Comparison of ENCODE assay signal across 21 cellular contexts in genomic region chr6:134802426-134803058, GRCh38.
DNase-seq lines count a peak whose midpoint lies in the region; ATAC-seq and TF ChIP-seq lines count a peak whose summit lies in the region.
"Had no signal": no experiment of that assay in that cellular context is flagged by ENCODE, and none has a peak within 500 bp of the region (broad histone marks: within the 10 kb centered on the region; RNA-seq: fewer than 3 reads in every experiment).

No MANE protein-coding gene starts in this region.

- no peak overlapping the region for H3K18ac ChIP-seq in mesenchymal stem cell (ENCODE audit: low read depth in 1 of 2, low read length in 2 of 2)

- TF ChIP-seq CTCF in brain microvascular endothelial cell (IDR thresholded peaks at IDR 0.05; ENCODE audit: low read depth, low read length, missing control alignments), result no peak

- H2BK12ac ChIP-seq in mesenchymal stem cell (ENCODE audit: low read length in 2 of 2), result no peak overlapping the region

- H2BK15ac ChIP-seq in mesenchymal stem cell (ENCODE audit: low read depth, poor library complexity, severe bottlenecking), result no peak overlapping the region

- no peak overlapping the region for H3K14ac ChIP-seq in mesenchymal stem cell (ENCODE audit: low read length in 2 of 2)

- no peak overlapping the region for H3K9ac ChIP-seq in mesenchymal stem cell (ENCODE audit: low read length)

- H3K27me3 ChIP-seq in brain microvascular endothelial cell (replicated peaks) (no peaks in the 10 kb centered on the region), mesenchymal stem cell (ENCODE audit: control insufficient read depth in 1 of 2, insufficient read depth in 1 of 2, low read length in 2 of 2) (no peaks in the 10 kb centered on the region)
- H3K27me3 ChIP-seq: MG63, vagina had no signal

- no peak overlapping the region for H3K4ac ChIP-seq in mesenchymal stem cell (ENCODE audit: low read depth in 1 of 2, low read length in 2 of 2)

- no peak overlapping the region for H3K4me3 Mint-ChIP-seq in effector memory CD8-positive, alpha-beta T cell
- H3K4me3 Mint-ChIP-seq: activated CD4-positive, alpha-beta T cell treated with anti-CD3 and anti-CD28 coated beads, Interleukin-2, amount 10 ng/mL, durations not matched to agents 24 days and 14 days; activated naive CD8-positive, alpha-beta T cell treated with anti-CD3 and anti-CD28 coated beads for 36 hours; H9; T-cell had no signal

- no peaks in the 10 kb centered on the region for H3K36me3 Mint-ChIP-seq in effector memory CD8-positive, alpha-beta T cell (ENCODE audit: insufficient read depth)
- H3K36me3 Mint-ChIP-seq: activated naive CD8-positive, alpha-beta T cell treated with anti-CD3 and anti-CD28 coated beads for 36 hours; T-cell had no signal

- H2BK120ac ChIP-seq in mesenchymal stem cell (ENCODE audit: low read depth, low read length), result no peak overlapping the region

- H3K36me3 ChIP-seq in brain microvascular endothelial cell (replicated peaks) (no peaks in the 10 kb centered on the region), mesenchymal stem cell (ENCODE audit: control insufficient read depth in 1 of 2, insufficient read depth in 2 of 2, low read depth in 1 of 2, low read length in 2 of 2) (no peaks in the 10 kb centered on the region)
- H3K36me3 ChIP-seq: MG63, vagina had no signal

- no peaks in the 10 kb centered on the region for H3K79me1 ChIP-seq in mesenchymal stem cell (replicated peaks; ENCODE audit: low read length, poor library complexity, severe bottlenecking)

- no peak overlapping the region for H4K8ac ChIP-seq in mesenchymal stem cell (ENCODE audit: low read length)

- no peak overlapping the region for H3K23ac ChIP-seq in mesenchymal stem cell (ENCODE audit: low read length in 2 of 2)

- peaks cover 29 to 33% of the 10 kb centered on the region in 2 donors for H3K27me3 Mint-ChIP-seq in effector memory CD8-positive, alpha-beta T cell

- no peak overlapping the region for H4K91ac ChIP-seq in mesenchymal stem cell (ENCODE audit: low read length)

- H3K4me3 ChIP-seq in brain microvascular endothelial cell (ENCODE audit: low read depth, low read length) (no peak overlapping the region), mesenchymal stem cell (ENCODE audit: insufficient read depth in 1 of 2, low read depth in 1 of 2, low read length in 2 of 2) (no peak overlapping the region)
- H3K4me3 ChIP-seq: coronary artery, MG63, vagina had no signal

- no peaks in the 10 kb centered on the region for H3K9me3 Mint-ChIP-seq in effector memory CD8-positive, alpha-beta T cell
- H3K9me3 Mint-ChIP-seq: activated CD4-positive, alpha-beta T cell treated with anti-CD3 and anti-CD28 coated beads, Interleukin-2, amount 10 ng/mL, durations not matched to agents 24 days and 14 days; activated naive CD8-positive, alpha-beta T cell treated with anti-CD3 and anti-CD28 coated beads for 36 hours; activated T-helper 2 cell treated with anti-CD3 and anti-CD28 coated beads, Interferon-gamma antibody, Interleukin-2, Interleukin-4, amounts not matched to agents 10 μg/mL and 5 μg/mL and 100 μg/mL, durations not matched to agents 14 hours and 24 hours and 36 hours; H9; T-cell had no signal

- H3K4me2 ChIP-seq in mesenchymal stem cell (ENCODE audit: low read length, poor library complexity, severe bottlenecking), result peak overlapping the region; percentile 2

- ATAC-seq in effector memory CD8-positive, alpha-beta T cell (replicated peaks), result no peak
- no peak for ATAC-seq in HG02623 (IDR thresholded peaks at IDR 0.05; ENCODE audit: unreplicated experiment)
- ATAC-seq: T-cell had no signal

- H2AFZ ChIP-seq in mesenchymal stem cell (ENCODE audit: low read depth, low read length), result no peak overlapping the region

- peaks cover 8% of the 10 kb centered on the region for H3K4me1 ChIP-seq in mesenchymal stem cell (ENCODE audit: control insufficient read depth, insufficient read depth, low read depth, low read length)
- H3K4me1 ChIP-seq: vagina had no signal

- no peak overlapping the region for H2BK5ac ChIP-seq in mesenchymal stem cell (ENCODE audit: low read depth, low read length, poor library complexity, severe bottlenecking)

- peak overlapping the region; percentile 90 for H2AK5ac ChIP-seq in mesenchymal stem cell (ENCODE audit: low read length, severe bottlenecking)

- 86% methylated on average over 4 of the region's 5 CpGs for WGBS in mesenchymal stem cell

- no peak overlapping the region for H3K27ac Mint-ChIP-seq in effector memory CD8-positive, alpha-beta T cell
- H3K27ac Mint-ChIP-seq: activated CD4-positive, alpha-beta T cell treated with anti-CD3 and anti-CD28 coated beads, Interleukin-2, amount 10 ng/mL, durations not matched to agents 24 days and 14 days; activated naive CD8-positive, alpha-beta T cell treated with anti-CD3 and anti-CD28 coated beads for 36 hours; activated T-helper 2 cell treated with anti-CD3 and anti-CD28 coated beads, Interferon-gamma antibody, Interleukin-2, Interleukin-4, amounts not matched to agents 10 μg/mL and 5 μg/mL and 100 μg/mL, durations not matched to agents 14 hours and 24 hours and 36 hours; H9; T-cell had no signal

- in situ Hi-C loops in brain microvascular endothelial cell (cut with HindIII; ENCODE audit: low pct_ligation_motif_present, low sequenced_read_pairs), result no loop called here

- peak; percentile 31 for DNase-seq in AG20443 (ENCODE audit: low spot score)
- DNase-seq in HuH-7 (ENCODE audit: low spot score), result peak; percentile 17
- DNase-seq in brain microvascular endothelial cell, result peak; percentile 35
- peak; percentile 6 for DNase-seq in mesenchymal stem cell
- no peak for DNase-seq in activated CD4-positive, alpha-beta T cell treated with anti-CD3 and anti-CD28 coated beads, Interleukin-2, amount 50 U/mL, for 4 hours
- no peak for DNase-seq in effector memory CD8-positive, alpha-beta T cell
- DNase-seq in stimulated activated CD4-positive, alpha-beta T cell treated with anti-CD3 and anti-CD28 coated beads, Interleukin-2, amount 100 ng/mL, for 24 hours, result no peak
- DNase-seq: activated CD4-positive, alpha-beta T cell treated with anti-CD3 and anti-CD28 coated beads, Interleukin-2, amount 10 ng/mL, durations not matched to agents 24 days and 14 days; activated naive CD8-positive, alpha-beta T cell treated with anti-CD3 and anti-CD28 coated beads for 36 hours; H9; MG63; NCI-H1417 treated with DMSO at 0.1 percent for 48 hours; NCI-H69; nucleus accumbens; SHP77; T-cell had no signal

- H3K27ac ChIP-seq in brain microvascular endothelial cell, result no peak overlapping the region
- H3K27ac ChIP-seq in mesenchymal stem cell (ENCODE audit: low read length, poor library complexity, severe bottlenecking), result peak overlapping the region; percentile 78
- H3K27ac ChIP-seq: C4-2B, coronary artery, vagina had no signal

- no peaks in the 10 kb centered on the region for H3K9me3 ChIP-seq in mesenchymal stem cell (ENCODE audit: control insufficient read depth, low read length)
- H3K9me3 ChIP-seq: MG63, vagina had no signal

- H3K4me1 Mint-ChIP-seq in effector memory CD8-positive, alpha-beta T cell (ENCODE audit: low read depth in 2 of 2), result no peaks in the 10 kb centered on the region
- H3K4me1 Mint-ChIP-seq: activated CD4-positive, alpha-beta T cell treated with anti-CD3 and anti-CD28 coated beads, Interleukin-2, amount 10 ng/mL, durations not matched to agents 24 days and 14 days; activated naive CD8-positive, alpha-beta T cell treated with anti-CD3 and anti-CD28 coated beads for 36 hours; H9; T-cell had no signal

Comparison
In these comparisons a context has a peak if more than half of its experiments do, and no peak if none do; other contexts are left out.
1. DNase-seq: peak in AG20443 (single experiment), HuH-7 (single experiment), brain microvascular endothelial cell (single experiment) and mesenchymal stem cell (single experiment); none in activated CD4-positive, alpha-beta T cell treated with anti-CD3 and anti-CD28 coated beads, Interleukin-2, amount 50 U/mL, for 4 hours (0 of 2), effector memory CD8-positive, alpha-beta T cell (0 of 3) and stimulated activated CD4-positive, alpha-beta T cell treated with anti-CD3 and anti-CD28 coated beads, Interleukin-2, amount 100 ng/mL, for 24 hours (0 of 2).